In the genomic region with DNA sequence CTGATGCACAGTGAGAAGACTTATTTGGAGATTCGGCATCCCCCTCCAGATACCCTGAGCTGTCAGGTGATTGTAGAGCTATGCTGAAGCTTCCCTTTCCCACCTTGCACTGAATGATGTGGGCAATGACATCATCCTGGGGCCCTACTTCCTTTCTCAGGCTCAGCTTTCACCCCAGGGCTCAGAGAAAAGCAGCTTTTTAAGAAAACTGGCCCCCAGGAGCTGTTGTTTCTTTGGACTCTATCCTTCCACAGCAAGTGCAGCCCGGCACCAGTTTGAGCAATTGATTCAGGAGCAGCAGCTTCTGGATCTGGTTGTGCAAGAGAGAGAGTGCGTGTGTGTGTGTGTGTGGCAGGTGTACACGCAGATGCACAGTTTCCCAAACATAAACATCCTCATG, we compare ENCODE assay signal across 12 cellular contexts.
DNase-seq lines count a peak whose midpoint lies in the region; ATAC-seq and TF ChIP-seq lines count a peak whose summit lies in the region.
"Had no signal": no experiment of that assay in that cellular context is flagged by ENCODE, and none has a peak within 500 bp of the region (broad histone marks: within the 10 kb centered on the region; RNA-seq: fewer than 3 reads in every experiment).

No MANE protein-coding gene starts in this region.

- CTCF ChIA-PET in CD4-positive, alpha-beta T cell (lab: Charles Lee), result no interaction called here

- H3K27ac Mint-ChIP-seq in CD4-positive, alpha-beta T cell, result no peak overlapping the region
- H3K27ac Mint-ChIP-seq: activated B cell treated with CpG ODN at 0.5 μM for 24 hours had no signal

- intact Hi-C loops in CD4-positive, alpha-beta T cell (cut with DNase I, micrococcal nuclease), result no loop called here

- DNase-seq in CD4-positive, alpha-beta T cell, result no peak
- peak; percentile 45 for DNase-seq in GM10266 (ENCODE audit: extremely low spot score)
- DNase-seq in activated CD4-positive, alpha-beta T cell treated with anti-CD3 and anti-CD28 coated beads, Interleukin-2, amount 50 U/mL, for 48 hours, result peak; percentile 12 to 27
- DNase-seq in left kidney (ENCODE audit: low read depth, low spot score), result peak; percentile 55
- no peak for DNase-seq in EL
- DNase-seq: activated B cell treated with CpG ODN at 0.5 μM for 24 hours, adrenal gland, NCI-H446 treated with DMSO at 0.1 percent for 48 hours, nucleus accumbens, Right ventricle myocardium superior had no signal

- peaks cover 6% of the 10 kb centered on the region for H3K27me3 Mint-ChIP-seq in CD4-positive, alpha-beta T cell
- H3K27me3 Mint-ChIP-seq: activated B cell treated with CpG ODN at 0.5 μM for 24 hours had no signal

- POLR2A ChIA-PET in CD4-positive, alpha-beta T cell (lab: Charles Lee), result no interaction called here

- H3K27me3 ChIP-seq in CD4-positive, alpha-beta T cell (ENCODE audit: control insufficient read depth, insufficient read depth, low read length), result no peaks in the 10 kb centered on the region
- H3K27me3 ChIP-seq: adrenal gland had no signal

- H3K4me1 Mint-ChIP-seq in CD4-positive, alpha-beta T cell (ENCODE audit: low read depth), result peaks cover 5% of the 10 kb centered on the region
- H3K4me1 Mint-ChIP-seq: activated B cell treated with CpG ODN at 0.5 μM for 24 hours had no signal

- no peak overlapping the region for H3K4me3 Mint-ChIP-seq in CD4-positive, alpha-beta T cell
- H3K4me3 Mint-ChIP-seq: activated B cell treated with CpG ODN at 0.5 μM for 24 hours had no signal

- TF ChIP-seq CTCF in CD4-positive, alpha-beta T cell (IDR thresholded peaks at IDR 0.05), result no peak
- no peak for TF ChIP-seq CTCF in GM10266 (IDR thresholded peaks at IDR 0.05; ENCODE audit: control insufficient read depth, insufficient read depth, low read depth, missing control alignments)

- H3K27ac ChIP-seq in CD4-positive, alpha-beta T cell (ENCODE audit: low read depth, low read length), result no peak overlapping the region
- H3K27ac ChIP-seq: adrenal gland had no signal

- no peaks in the 10 kb centered on the region for H3K36me3 Mint-ChIP-seq in CD4-positive, alpha-beta T cell (ENCODE audit: low read depth)

- H3K9me3 ChIP-seq in CD4-positive, alpha-beta T cell (ENCODE audit: control insufficient read depth, low read length), result peaks cover 15% of the 10 kb centered on the region
- H3K9me3 ChIP-seq: adrenal gland had no signal

- peak; percentile 44 for ATAC-seq in CD4-positive, alpha-beta T cell (ENCODE audit: poor library complexity)
- no peak for ATAC-seq in GM19328 (IDR thresholded peaks at IDR 0.05; ENCODE audit: unreplicated experiment)
- ATAC-seq in HG02571 (IDR thresholded peaks at IDR 0.05; ENCODE audit: unreplicated experiment), result no peak

- peaks cover 10% of the 10 kb centered on the region for H3K9me3 Mint-ChIP-seq in CD4-positive, alpha-beta T cell

Comparison
In these comparisons a context has a peak if more than half of its experiments do, and no peak if none do; other contexts are left out.
1. DNase-seq: peak in GM10266 (single experiment), activated CD4-positive, alpha-beta T cell treated with anti-CD3 and anti-CD28 coated beads, Interleukin-2, amount 50 U/mL, for 48 hours (2 of 2) and left kidney (single experiment); none in CD4-positive, alpha-beta T cell (0 of 10) and EL (single experiment).